ENCODE assay signal across 8 cellular contexts in the genomic region with DNA sequence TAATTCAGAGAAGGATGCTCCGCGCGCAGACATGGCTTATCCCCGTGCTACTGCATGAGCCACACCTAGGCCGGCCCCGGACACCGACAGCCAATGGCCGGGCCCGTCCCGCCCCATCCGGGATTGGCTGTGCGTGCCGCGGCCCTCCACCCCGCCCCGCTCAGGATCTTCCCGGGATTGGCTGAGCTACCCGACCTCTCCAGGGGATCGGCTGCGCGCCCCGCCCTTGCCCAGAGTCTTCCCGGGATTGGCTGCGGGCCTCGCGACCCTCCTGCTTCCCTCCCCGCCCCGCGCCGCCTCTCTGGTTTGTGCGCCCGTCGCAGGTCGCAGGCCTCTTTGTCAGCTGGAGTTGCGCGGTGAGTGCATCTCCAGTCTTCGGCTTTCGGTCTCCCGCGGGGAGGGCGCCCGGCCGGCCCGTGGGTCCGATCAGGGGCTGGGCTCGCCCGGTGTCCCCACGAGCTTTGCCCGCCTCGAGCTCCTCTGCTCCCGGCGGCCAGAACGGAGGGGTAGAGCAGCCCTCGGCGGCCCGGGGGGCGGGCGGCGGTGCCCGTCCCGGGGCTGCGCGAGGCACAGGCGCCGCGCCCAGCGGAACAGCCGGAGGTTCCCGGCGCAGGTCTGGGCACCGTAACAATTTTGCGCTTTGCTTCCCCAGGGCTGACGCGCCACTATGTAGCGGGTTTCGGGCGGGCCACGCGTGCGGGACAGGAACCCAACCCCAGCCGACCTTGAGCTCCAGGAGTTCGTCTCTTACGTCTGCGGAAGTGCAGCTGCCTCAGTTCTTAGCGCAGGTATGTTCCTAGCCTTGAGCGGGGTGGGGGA. TPM values are rescaled to one million over a fixed set of nuclear protein-coding genes. Genes with fewer than 3 reads are reported as not detected.
A peak's percentile ranks its signal among the peaks of the same experiment; 100 is the strongest.
DNase-seq lines count a peak whose midpoint lies in the region; ATAC-seq, FAIRE-seq and TF ChIP-seq lines count a peak whose summit lies in the region.

No MANE protein-coding gene starts in this region.

- H3K36me3 ChIP-seq in H1 (ENCODE audit: control insufficient read depth in 2 of 4, insufficient read depth in 4 of 4, low read length in 3 of 4), result peaks cover 12 to 43% (median 34%) of the 10 kb centered on the region in 4 experiments
- peaks cover 6% of the 10 kb centered on the region for H3K36me3 ChIP-seq in mesendoderm (ENCODE audit: control insufficient read depth, insufficient read depth, low read length)

- peak overlapping the region; percentile 86 for H3K4ac ChIP-seq in H1 (replicated peaks; ENCODE audit: insufficient read length, low read depth, low read length)
- H3K4ac ChIP-seq in mesendoderm (ENCODE audit: low read depth, low read length), result peak overlapping the region; percentile 63

- peak; percentile 88 for ATAC-seq in GM21360 (IDR thresholded peaks at IDR 0.05; ENCODE audit: unreplicated experiment)

- H3K56ac ChIP-seq in H1 (replicated peaks; ENCODE audit: insufficient read length, low read depth, low read length) (peak overlapping the region; percentile 75), mesendoderm (ENCODE audit: low read length) (peak overlapping the region; percentile 96)

- H4K5ac ChIP-seq in H1 (ENCODE audit: insufficient read length, low read depth, low read length) (peak overlapping the region; percentile 85), mesendoderm (ENCODE audit: low read length) (no peak overlapping the region)

- peak; percentile 92 to 93 for TF ChIP-seq POLR2A in H1 (IDR thresholded peaks at IDR 0.05; ENCODE audit: control extremely low read depth in 1 of 2, low read depth in 2 of 2, low read length in 2 of 2)

- CTCF ChIA-PET in H1 (lab: Charles Lee; ENCODE audit: partially characterized antibody), result interaction anchor here (0.6 to 2.0 kb wide), 14 partner anchors 10 to 341 kb away, joined by 3 to 10 read pairs (median 3); no protein-coding TSS in a partner anchor

- H3K4me1 ChIP-seq in H1 (replicated peaks in 1 of 4; ENCODE audit: control insufficient read depth in 3 of 4, insufficient read depth in 4 of 4, low read length in 3 of 4), result peaks cover 3 to 15% (median 10%) of the 10 kb centered on the region in 4 experiments; a peak in 6 of 7 replicates
- H3K4me1 ChIP-seq in mesendoderm (ENCODE audit: control insufficient read depth, low read depth, low read length), result peaks cover 2% of the 10 kb centered on the region

- no peak overlapping the region for H2AFZ ChIP-seq in H1 (ENCODE audit: low read length)

- no peak for TF ChIP-seq EP300 in H1 (IDR thresholded peaks at IDR 0.05; ENCODE audit: borderline replicate concordance in 1 of 2, low read depth in 2 of 2, low read length in 2 of 2)

- H3K4me3 ChIP-seq in H1 (ENCODE audit: extremely low read depth in 1 of 4, insufficient read depth in 2 of 4, low read depth in 3 of 4, low read length in 4 of 4) (peak overlapping the region; percentile 87 to 96 (median 92)), mesendoderm (ENCODE audit: low read length) (peak overlapping the region; percentile 96)

- H3K79me2 ChIP-seq in H1 (ENCODE audit: control insufficient read depth in 1 of 2, insufficient read depth in 2 of 2, low read length in 2 of 2) (peaks cover 4 to 29% of the 10 kb centered on the region in 2 experiments; a peak in 3 of 4 replicates), mesendoderm (ENCODE audit: control insufficient read depth, insufficient read depth, low read length) (peaks cover 16% of the 10 kb centered on the region)

- H2BK12ac ChIP-seq in H1 (ENCODE audit: low read depth, low read length), result no peak overlapping the region; the same call in 1 of the 2 replicates

- 1% methylated on average over 73 of the region's 86 CpGs; no CpG with 5 or more reads in 1 of the 2 experiments for WGBS in H1 (ENCODE audit: extremely low coverage in 1 of 2, insufficient coverage in 1 of 2, insufficient read length in 1 of 2, insufficient replicate concordance in 2 of 2, low coverage in 1 of 2, low lambda C conversion rate in 2 of 2, missing lambda C conversion rate in 1 of 2), 2 experiments
- no CpG with 5 or more reads among the region's 86 CpGs for WGBS in mesendoderm (ENCODE audit: extremely low coverage, insufficient coverage, low lambda C conversion rate)

- H3K9me3 ChIP-seq in H1 (ENCODE audit: insufficient read depth in 2 of 2, low read depth in 1 of 2, low read length in 1 of 2), result no peaks in the 10 kb centered on the region

- TF ChIP-seq RAD21 in H1 (IDR thresholded peaks at IDR 0.05 in 1 of 2, conservative IDR thresholded peaks at IDR 0.05 in 1 of 2; ENCODE audit: low read depth in 2 of 2, low read length in 2 of 2), result no peak

- POLR2A ChIA-PET in H1 (lab: Charles Lee; ENCODE audit: partially characterized antibody), result interaction anchor here (0.6 to 3.7 kb wide), 79 partner anchors 9 to 654 kb away, joined by 3 to 99 read pairs (median 4); a partner anchor contains a TSS

- peaks cover 5% of the 10 kb centered on the region; the same call in 1 of the 2 replicates for H3K79me1 ChIP-seq in H1 (ENCODE audit: low read depth, low read length)
- peaks cover 6% of the 10 kb centered on the region for H3K79me1 ChIP-seq in mesendoderm (ENCODE audit: low read length)

- H3K9ac ChIP-seq in H1 (replicated peaks in 1 of 4; ENCODE audit: extremely low read depth in 1 of 4, low read depth in 3 of 4, low read length in 3 of 4) (peak overlapping the region; percentile 95 to 98 (median 97)), mesendoderm (ENCODE audit: low read length) (peak overlapping the region; percentile 98)

- H2BK20ac ChIP-seq in H1 (ENCODE audit: low read length), result no peak overlapping the region

- TF ChIP-seq CTCF in H1 (IDR thresholded peaks at IDR 0.05; ENCODE audit: control extremely low read depth in 1 of 3, insufficient read depth in 1 of 3, low read depth in 1 of 3, low read length in 3 of 3), result no peak

- no peak for FAIRE-seq in H1 (lab: Jason Lieb, UNC)

- peak overlapping the region; percentile 93 for H4K8ac ChIP-seq in H1 (ENCODE audit: extremely low read depth, insufficient read depth, low read length)
- H4K8ac ChIP-seq in mesendoderm (ENCODE audit: low read depth, low read length), result no peak overlapping the region

- H2BK15ac ChIP-seq in H1 (ENCODE audit: low read length), result no peak overlapping the region
- H2BK15ac ChIP-seq in mesendoderm (replicated peaks; ENCODE audit: low read depth), result no peak overlapping the region

- H3K27ac ChIP-seq in H1 (ENCODE audit: low read depth, low read length) (peak overlapping the region; percentile 94), mesendoderm (ENCODE audit: low read depth, low read length) (peak overlapping the region; percentile 39)

- no peak overlapping the region for H3K14ac ChIP-seq in H1 (ENCODE audit: insufficient read length)

- peak overlapping the region; percentile 78 to 92 for H3K4me2 ChIP-seq in H1 (ENCODE audit: insufficient read depth in 1 of 2, low read depth in 2 of 2, low read length in 2 of 2)
- H3K4me2 ChIP-seq in mesendoderm (ENCODE audit: low read length), result peak overlapping the region; percentile 98

- H3K23me2 ChIP-seq in H1 (ENCODE audit: low read depth, low read length), result peaks cover 17% of the 10 kb centered on the region

- peak overlapping the region; percentile 10 for H2BK120ac ChIP-seq in H1 (replicated peaks; ENCODE audit: low read depth, low read length)
- peak overlapping the region; percentile 19 for H2BK120ac ChIP-seq in mesendoderm (ENCODE audit: low read depth, low read length)

- peaks cover 0 to 5% of the 10 kb centered on the region in 2 experiments for H4K20me1 ChIP-seq in H1 (replicated peaks in 1 of 2; ENCODE audit: control insufficient read depth in 1 of 2, insufficient read depth in 2 of 2, low read length in 2 of 2)

- H2BK5ac ChIP-seq in H1 (ENCODE audit: low read depth, low read length) (peak overlapping the region; percentile 90), mesendoderm (ENCODE audit: low read length) (peak overlapping the region; percentile 77)

- peak overlapping the region; percentile 98 for H4K91ac ChIP-seq in H1 (replicated peaks; ENCODE audit: insufficient read length, low read length)

- no peaks in the 10 kb centered on the region for H3K27me3 ChIP-seq in H1 (replicated peaks in 1 of 4; ENCODE audit: control insufficient read depth in 3 of 4, extremely low read depth in 1 of 4, insufficient read depth in 3 of 4, low read length in 3 of 4)
- H3K27me3 ChIP-seq in mesendoderm (ENCODE audit: insufficient read depth, low read length, poor library complexity), result no peaks in the 10 kb centered on the region

- H2AK5ac ChIP-seq in H1 (ENCODE audit: low read depth, low read length), result 0 out of 2 replicates have a peak overlapping the region, but pooled peaks have one; percentile 28
- peak overlapping the region; percentile 36 for H2AK5ac ChIP-seq in mesendoderm (ENCODE audit: low read length)

- DNase-seq in COLO829 (ENCODE audit: low spot score) (peak; percentile 95), HT-29 (ENCODE audit: low spot score) (peak; percentile 96), NOMO-1 treated with DMSO at 0.1 percent for 48 hours (lab: John Stamatoyannopoulos, UW; ENCODE audit: unreplicated experiment) (peak; percentile 97), H1 (ENCODE audit: low read depth in 1 of 2, low spot score in 2 of 2) (peak; percentile 92 to 98), mesendoderm (peak; percentile 99)
- peak; percentile 88 for DNase-seq in activated CD8-positive, alpha-beta memory T cell treated with anti-CD3 and anti-CD28 coated beads, Interleukin-2, amount 50 U/mL, for 1 hour (ENCODE audit: extremely low read depth)
- peak; percentile 91 for DNase-seq in stimulated activated CD8-positive, alpha-beta memory T cell treated with anti-CD3 and anti-CD28 coated beads, Interleukin-12 subunit alpha, Interleukin-12 subunit beta, amount 100 ng/mL, for 4 hours (ENCODE audit: low read depth)

- H3K23ac ChIP-seq in H1 (ENCODE audit: insufficient read length), result no peak overlapping the region
- peak overlapping the region; percentile 71 for H3K23ac ChIP-seq in mesendoderm (ENCODE audit: low read length)

- H3K18ac ChIP-seq in H1 (ENCODE audit: extremely low read depth, low read length), result peak overlapping the region; percentile 93
- H3K18ac ChIP-seq in mesendoderm (ENCODE audit: low read length), result peak overlapping the region; percentile 92

RNA-seq across cellular contexts. Expression of a gene that starts 38.8 kb away (rescaled TPM):
- total RNA-seq in HT-29 (2014; rRNA removed; shearing (Covaris generic)), result 2.9 and 4.6 TPM in 2 replicates
- total RNA-seq in H1 (2021; fragmentation: NEBNext Ultra II Directional; extraction: Animal tissue kit (Norgen Biotek cat#: 25700)), result 31.6 and 34.3 TPM in 2 replicates
- polyA plus RNA-seq in H1 (2011; rRNA removed), result 8.4 and 14.2 TPM in 2 replicates
- polyA plus RNA-seq in H1 (2011; cell fraction: cytosol; rRNA removed), result 11.1 TPM
- polyA plus RNA-seq in H1 (2011; cell fraction: nucleus; rRNA removed), result 6.3 TPM
- 13.5 to 20.3 TPM (median 15.5 TPM) in 4 replicates for polyA plus RNA-seq in H1 (2012, experiment 1 of 2)
- 4.4 TPM for polyA plus RNA-seq in H1 (2012, experiment 2 of 2)
- 42.7 TPM for polyA plus RNA-seq in H1 (2013, experiment 1 of 2)
- polyA plus RNA-seq in H1 (2013, experiment 2 of 2), result 41.6 TPM
- polyA minus RNA-seq in H1 (2011; rRNA and poly(A)+ RNA removed), result 21.9 and 23.7 TPM in 2 replicates
- polyA minus RNA-seq in H1 (2011; cell fraction: cytosol; rRNA and poly(A)+ RNA removed), result 9.9 TPM
- 15.0 TPM for polyA minus RNA-seq in H1 (2011; cell fraction: nucleus; rRNA and poly(A)+ RNA removed)
- polyA plus RNA-seq in mesendoderm (2013, experiment 1 of 2), result 15.7 TPM
- 15.7 TPM for polyA plus RNA-seq in mesendoderm (2013, experiment 2 of 2)

RNA-seq across cellular contexts. Expression of a gene that starts 53.3 kb away (rescaled TPM):
- 2.7 and 3.0 TPM in 2 replicates for total RNA-seq in HT-29 (2014; rRNA removed; shearing (Covaris generic))
- total RNA-seq in H1 (2021; fragmentation: NEBNext Ultra II Directional; extraction: Animal tissue kit (Norgen Biotek cat#: 25700)), result 53.4 and 62.4 TPM in 2 replicates
- 6.3 and 10.6 TPM in 2 replicates for polyA plus RNA-seq in H1 (2011; rRNA removed)
- polyA plus RNA-seq in H1 (2011; cell fraction: cytosol; rRNA removed), result 11.6 TPM
- 12.2 TPM for polyA plus RNA-seq in H1 (2011; cell fraction: nucleus; rRNA removed)
- polyA plus RNA-seq in H1 (2012, experiment 1 of 2), result 17.4 to 32.6 TPM (median 22.0 TPM) in 4 replicates
- polyA plus RNA-seq in H1 (2012, experiment 2 of 2), result 2.5 TPM
- 32.9 TPM for polyA plus RNA-seq in H1 (2013, experiment 1 of 2)
- polyA plus RNA-seq in H1 (2013, experiment 2 of 2), result 32.3 TPM
- 75.7 and 77.0 TPM in 2 replicates for polyA minus RNA-seq in H1 (2011; rRNA and poly(A)+ RNA removed)
- polyA minus RNA-seq in H1 (2011; cell fraction: cytosol; rRNA and poly(A)+ RNA removed), result 23.9 TPM
- 50.0 TPM for polyA minus RNA-seq in H1 (2011; cell fraction: nucleus; rRNA and poly(A)+ RNA removed)
- 38.4 TPM for polyA plus RNA-seq in mesendoderm (2013, experiment 1 of 2)
- 41.2 TPM for polyA plus RNA-seq in mesendoderm (2013, experiment 2 of 2)

Comparison
In these comparisons a context has a peak if more than half of its experiments do, and no peak if none do; other contexts are left out.
1. Peak in every context shown above with its lines: DNase-seq, ATAC-seq, H3K4me3 ChIP-seq and H3K27ac ChIP-seq.
2. RNA of a gene that starts 53.3 kb away (total RNA-seq): 53.4 to 62.4 TPM in H1; 2.7 to 3.0 TPM in HT-29; every median in the first group is over 10 times any median in the second.